1 cellular context compared by ENCODE assay signal in the genomic region with DNA sequence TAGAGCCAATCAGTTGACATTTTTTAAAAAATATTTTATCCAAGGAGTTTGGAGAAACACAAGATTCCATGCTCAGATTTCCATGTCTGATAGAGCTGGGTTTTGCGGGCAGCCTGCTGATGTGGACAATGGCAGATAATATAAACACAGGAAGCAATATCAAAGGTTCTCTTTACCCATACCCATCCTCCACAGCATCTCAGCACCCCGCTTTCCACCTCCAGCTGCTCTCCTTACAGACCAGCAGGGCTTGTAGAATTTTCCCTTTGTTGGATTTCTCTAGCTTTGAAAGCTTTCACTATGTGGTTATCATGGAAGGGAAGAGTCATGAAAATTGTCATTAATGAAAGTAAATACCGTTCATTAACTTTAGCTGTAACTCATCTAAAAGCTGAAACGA.
TF ChIP-seq lines count a peak whose summit lies in the region.

No MANE protein-coding gene starts in this region.

TF ChIP-seq in GM23338, 12 proteins besides CTCF, POLR2A, EP300 and RAD21 (continued from another document):
- TF ChIP-seq ZNF462 (CRISPR knock-in tag; IDR thresholded peaks at IDR 0.05) (no peak), EZH2 (IDR thresholded peaks at IDR 0.05; ENCODE audit: low read depth, unreplicated experiment) (no peak), JUNB (IDR thresholded peaks at IDR 0.05; ENCODE audit: unreplicated experiment) (no peak)
